In genomic region chr11:94769897-94770296, GRCh38 we compare ENCODE assay signal across 8 cellular contexts. TPM values are rescaled to one million over a fixed set of nuclear protein-coding genes. Genes with fewer than 3 reads are reported as not detected.
A peak's percentile ranks its signal among the peaks of the same experiment; 100 is the strongest.
DNase-seq lines count a peak whose midpoint lies in the region; ATAC-seq and TF ChIP-seq lines count a peak whose summit lies in the region.

No MANE protein-coding gene starts in this region.

- H3K4me3 ChIP-seq in HUES48 (ENCODE audit: low read depth, low read length) (peak overlapping the region; percentile 85), coronary artery (peak overlapping the region; percentile 86), muscle layer of duodenum (ENCODE audit: low read depth in 1 of 2, low read length in 2 of 2) (peak overlapping the region; percentile 80 to 82)

- in situ Hi-C loops in ACHN (cut with HindIII; ENCODE audit: low pct_ligation_motif_present, low pct_unique_long_range_greater_than_20kb, low sequenced_read_pairs) = no loop called here

- 0 out of 2 replicates have a peak overlapping the region, but pooled peaks have one; percentile 73 for H3K9ac ChIP-seq in HUES48 (ENCODE audit: low read depth, low read length)

- DNase-seq in ACHN (peak; percentile 28), coronary artery (ENCODE audit: low spot score) (no peak), nucleus accumbens (lab: John Stamatoyannopoulos, UW) (no peak), left lobe of liver (ENCODE audit: low spot score) (no peak), GM03348 (ENCODE audit: low spot score) (no peak)

- TF ChIP-seq CTCF in coronary artery (IDR thresholded peaks at IDR 0.05) = no peak

- H3K27me3 ChIP-seq in HUES48 (ENCODE audit: control insufficient read depth, insufficient read depth, low read length) (peaks cover 54% of the 10 kb centered on the region), muscle layer of duodenum (ENCODE audit: low read depth, low read length) (no peaks in the 10 kb centered on the region)

- ATAC-seq in GM19395 (IDR thresholded peaks at IDR 0.05; ENCODE audit: unreplicated experiment) = no peak
- no peak for ATAC-seq in left lobe of liver

- H3K4me1 ChIP-seq in HUES48 (ENCODE audit: control insufficient read depth, insufficient read depth, low read length) (peaks cover 44% of the 10 kb centered on the region), muscle layer of duodenum (ENCODE audit: control insufficient read depth in 1 of 2, insufficient read depth in 2 of 2, low read length in 2 of 2) (peaks cover 9 to 42% of the 10 kb centered on the region in 2 donors)

- H3K9me3 ChIP-seq in HUES48 (ENCODE audit: control insufficient read depth, insufficient read depth, low read length) (no peaks in the 10 kb centered on the region), muscle layer of duodenum (ENCODE audit: control insufficient read depth in 1 of 2, low read length in 2 of 2) (no peaks in the 10 kb centered on the region)

- H3K27ac ChIP-seq in HUES48 (ENCODE audit: low read depth, low read length) (no peak overlapping the region), coronary artery (peak overlapping the region; percentile 90 to 91), muscle layer of duodenum (ENCODE audit: low read length) (peak overlapping the region; percentile 86)

- H3K36me3 ChIP-seq in HUES48 (ENCODE audit: control insufficient read depth, insufficient read depth, low read length) (no peaks in the 10 kb centered on the region), muscle layer of duodenum (ENCODE audit: control insufficient read depth in 1 of 2, insufficient read depth in 2 of 2, low read length in 2 of 2) (no peaks in the 10 kb centered on the region)

RNA-seq across cellular contexts. Expression of gene AMOTL1, which starts 1.7 kb away (rescaled TPM):
- total RNA-seq in left lobe of liver = 22.9 TPM
